9 cellular contexts compared by ENCODE assay signal in genomic region chr3:72520690-72521308, GRCh38.
DNase-seq lines count a peak whose midpoint lies in the region; ATAC-seq, FAIRE-seq and TF ChIP-seq lines count a peak whose summit lies in the region.
"Had no signal": no experiment of that assay in that cellular context is flagged by ENCODE, and none has a peak within 500 bp of the region (broad histone marks: within the 10 kb centered on the region; RNA-seq: fewer than 3 reads in every experiment).

No MANE protein-coding gene starts in this region.

- WGBS in IMR-90 (ENCODE audit: extremely low coverage in 2 of 2, insufficient read length in 1 of 2), 2 experiments, result 83% methylated on average over 1 of the region's 8 CpGs; no CpG with 5 or more reads in 1 of the 2 experiments

- H2BK120ac ChIP-seq in IMR-90 (ENCODE audit: low read depth, low read length), result peak overlapping the region; percentile 30; the same call in 1 of the 2 replicates

- peak; percentile 76 for ATAC-seq in IMR-90 (ENCODE audit: low read depth)
- ATAC-seq: naive thymus-derived CD4-positive, alpha-beta T cell had no signal

- TF ChIP-seq RAD21 in IMR-90 (IDR thresholded peaks at IDR 0.05; ENCODE audit: low read length), result no peak

- dilution Hi-C loops in IMR-90 (cut with HindIII; ENCODE audit: low sequenced_read_pairs, unreplicated experiment), result no loop called here

- H3K14ac ChIP-seq in IMR-90 (replicated peaks; ENCODE audit: low read depth, low read length), result no peak overlapping the region

- H3K9me3 Mint-ChIP-seq in dendritic cell treated with granulocyte-macrophage colony-stimulating factor and Interleukin-4, amounts not matched to agents 40 ng/mL and 50 ng/mL, for 4 days, result no peaks in the 10 kb centered on the region

- no peak overlapping the region for H3K9ac ChIP-seq in IMR-90 (ENCODE audit: low read depth, low read length)

- no peak overlapping the region for H2AK9ac ChIP-seq in IMR-90 (replicated peaks; ENCODE audit: low read depth, low read length, poor library complexity)

- no peak overlapping the region for H2BK15ac ChIP-seq in IMR-90 (ENCODE audit: low read depth, low read length)

- H3K4me3 ChIP-seq in IMR-90 (ENCODE audit: insufficient read depth, low read depth, low read length), result no peak overlapping the region

- no peaks in the 10 kb centered on the region; the same call in 1 of the 2 replicates for H3K9me1 ChIP-seq in IMR-90 (ENCODE audit: insufficient read depth, low read length)

- peak overlapping the region; percentile 46; the same call in 1 of the 2 replicates for H3K4me2 ChIP-seq in IMR-90 (ENCODE audit: low read depth, low read length)

- no peak overlapping the region for H2BK20ac ChIP-seq in IMR-90 (ENCODE audit: low read depth, low read length)

- CTCF ChIA-PET in IMR-90 (lab: Yijun Ruan, JAX), result interaction anchor here (1.0 kb wide), 1 partner anchor 11 kb away, joined by 3 read pairs; no protein-coding TSS in a partner anchor

- no peak overlapping the region for H4K91ac ChIP-seq in IMR-90 (ENCODE audit: insufficient read depth, low read depth, low read length)

- no peak overlapping the region for H3K27ac ChIP-seq in IMR-90 (ENCODE audit: insufficient read depth, low read length)

- peak; percentile 64 for DNase-seq in stimulated activated naive CD4-positive, alpha-beta T cell treated with Interleukin-2 at 50 U/mL for 16 hours (lab: John Stamatoyannopoulos, UW)
- no peak for DNase-seq in stimulated activated naive CD4-positive, alpha-beta T cell (lab: John Stamatoyannopoulos, UW)
- DNase-seq in IMR-90 (peak; percentile 89), urothelium cell line (ENCODE audit: low spot score) (peak; percentile 54), GM19240 (ENCODE audit: insufficient read length, low spot score) (no peak), NCI-H2196 treated with DMSO at 0.1 percent for 48 hours (lab: John Stamatoyannopoulos, UW; ENCODE audit: unreplicated experiment) (no peak), erythroblast (lab: John Stamatoyannopoulos, UW) (no peak)

- H3K4ac ChIP-seq in IMR-90 (ENCODE audit: low read depth, low read length), result no peak overlapping the region

- H3K56ac ChIP-seq in IMR-90 (ENCODE audit: extremely low read depth, insufficient read depth, low read length), result no peak overlapping the region

- H3K27ac Mint-ChIP-seq in dendritic cell treated with granulocyte-macrophage colony-stimulating factor and Interleukin-4, amounts not matched to agents 40 ng/mL and 50 ng/mL, for 4 days, result peak overlapping the region; percentile 43

- peaks cover 7% of the 10 kb centered on the region for H3K4me1 ChIP-seq in IMR-90 (ENCODE audit: control insufficient read depth, insufficient read depth, low read length)

- no peak overlapping the region for H2AFZ ChIP-seq in IMR-90 (replicated peaks; ENCODE audit: low read length, poor library complexity)

- no peak overlapping the region for H2BK5ac ChIP-seq in IMR-90 (ENCODE audit: low read depth, low read length, poor library complexity, severe bottlenecking)

- in situ Hi-C loops in IMR-90 (cut with MboI; ENCODE audit: low sequenced_read_pairs), result no loop called here

- no peak overlapping the region for H3K4me3 Mint-ChIP-seq in dendritic cell treated with granulocyte-macrophage colony-stimulating factor and Interleukin-4, amounts not matched to agents 40 ng/mL and 50 ng/mL, for 4 days

- no peak overlapping the region for H2AK5ac ChIP-seq in IMR-90 (ENCODE audit: low read depth, low read length)

- POLR2A ChIA-PET in IMR-90 (lab: Charles Lee; ENCODE audit: unreplicated experiment), result no interaction called here

- H3K79me1 ChIP-seq in IMR-90 (ENCODE audit: low read depth in 1 of 2, low read length in 2 of 2), result no peaks in the 10 kb centered on the region

- TF ChIP-seq CTCF in IMR-90 (conservative IDR thresholded peaks at IDR 0.05; ENCODE audit: low read depth, low read length), result no peak

- H4K8ac ChIP-seq in IMR-90 (ENCODE audit: low read depth in 2 of 2, low read length in 2 of 2), result no peak overlapping the region

- no TSS peak for BruUV-seq in IMR-90 (replicated peaks; lab: Mats Ljungman, UMichigan)

- intact Hi-C loops in IMR-90 (cut with micrococcal nuclease), result no loop called here
- intact Hi-C loops in dendritic cell treated with granulocyte-macrophage colony-stimulating factor and Interleukin-4, amounts not matched to agents 40 ng/mL and 50 ng/mL, for 4 days (cut with micrococcal nuclease), result loop anchor here (5.0 kb wide), 1 partner anchor 33 kb away; no protein-coding TSS in a partner anchor

- H3K36me3 ChIP-seq in IMR-90 (ENCODE audit: control insufficient read depth, insufficient read depth, low read length), result no peaks in the 10 kb centered on the region

- no peaks in the 10 kb centered on the region for H3K36me3 Mint-ChIP-seq in dendritic cell treated with granulocyte-macrophage colony-stimulating factor and Interleukin-4, amounts not matched to agents 40 ng/mL and 50 ng/mL, for 4 days (ENCODE audit: low read depth)

- H3K18ac ChIP-seq in IMR-90 (ENCODE audit: low read depth, low read length), result no peak overlapping the region

- H4K5ac ChIP-seq in IMR-90 (ENCODE audit: low read depth, low read length), result no peak overlapping the region

- H3K4me1 Mint-ChIP-seq in dendritic cell treated with granulocyte-macrophage colony-stimulating factor and Interleukin-4, amounts not matched to agents 40 ng/mL and 50 ng/mL, for 4 days (ENCODE audit: low read depth), result peaks cover 50% of the 10 kb centered on the region

- peaks cover 13% of the 10 kb centered on the region for H3K27me3 ChIP-seq in IMR-90 (ENCODE audit: control insufficient read depth, insufficient read depth, low read length)

- no peaks in the 10 kb centered on the region for H3K27me3 Mint-ChIP-seq in dendritic cell treated with granulocyte-macrophage colony-stimulating factor and Interleukin-4, amounts not matched to agents 40 ng/mL and 50 ng/mL, for 4 days
- H3K27me3 Mint-ChIP-seq: naive thymus-derived CD4-positive, alpha-beta T cell had no signal

- H3K9me3 ChIP-seq in IMR-90 (ENCODE audit: control insufficient read depth, insufficient read depth, low read length), result no peaks in the 10 kb centered on the region

- H4K20me1 ChIP-seq in IMR-90 (ENCODE audit: insufficient read depth, low read length), result no peaks in the 10 kb centered on the region

- no peak for FAIRE-seq in urothelium cell line (lab: Jason Lieb, UNC)

- H3K23ac ChIP-seq in IMR-90 (ENCODE audit: low read depth, low read length), result no peak overlapping the region

- no peak for TF ChIP-seq POLR2A in IMR-90 (IDR thresholded peaks at IDR 0.05; ENCODE audit: low read depth, low read length)
- no peak for TF ChIP-seq POLR2A in erythroblast (IDR thresholded peaks at IDR 0.05; ENCODE audit: low read length)

TF ChIP-seq in IMR-90, 13 proteins besides CTCF, POLR2A, EP300 and RAD21:
- TF ChIP-seq BHLHE40 (IDR thresholded peaks at IDR 0.05; ENCODE audit: low read depth, low read length), result 0 out of 2 replicates have a peak, but pooled peaks have one; percentile 21
- TF ChIP-seq FOS (IDR thresholded peaks at IDR 0.05; ENCODE audit: low read depth, low read length), result peak; percentile 30; the same call in 1 of the 2 replicates
- TF ChIP-seq MXI1 (IDR thresholded peaks at IDR 0.05; ENCODE audit: borderline replicate concordance, low read depth, low read length), result no peak
TF ChIP-seq in IMR-90: peak in this region for 2.

Comparison
In these comparisons a context has a peak if more than half of its experiments do, and no peak if none do; other contexts are left out.
1. DNase-seq: peak in stimulated activated naive CD4-positive, alpha-beta T cell treated with Interleukin-2 at 50 U/mL for 16 hours (single experiment), IMR-90 (single experiment) and urothelium cell line (single experiment); none in stimulated activated naive CD4-positive, alpha-beta T cell (0 of 6), GM19240 (single experiment), NCI-H2196 treated with DMSO at 0.1 percent for 48 hours (single experiment) and erythroblast (0 of 2).